1 cellular context compared by ENCODE assay signal in genomic region chr3:138923531-138923994, GRCh38.
TF ChIP-seq lines count a peak whose summit lies in the region.

No MANE protein-coding gene starts in this region.

TF ChIP-seq in HEK293, 187 proteins besides CTCF, POLR2A, EP300 and RAD21 (continued from another document):
- no peak for TF ChIP-seq ELK4 (IDR thresholded peaks at IDR 0.05; ENCODE audit: borderline replicate concordance, low read depth, low read length)
